Comparison of ENCODE assay signal across 14 cellular contexts in genomic region chr1:59554011-59554673, GRCh38.
"Had no signal": no experiment of that assay in that cellular context is flagged by ENCODE, and none has a peak within 500 bp of the region (broad histone marks: within the 10 kb centered on the region; RNA-seq: fewer than 3 reads in every experiment).

No MANE protein-coding gene starts in this region.

- ATAC-seq: activated CD8-positive, alpha-beta T cell treated with anti-CD3 and anti-CD28 coated beads, Interleukin-2, amount 10 ng/mL, durations not matched to agents 7 days and 5 days; effector memory CD8-positive, alpha-beta T cell; right cardiac atrium; stimulated activated naive CD8-positive, alpha-beta T cell treated with anti-CD3 and anti-CD28 coated beads, Interleukin-15, Interleukin-2, amounts not matched to agents 100 U/mL and 50 U/mL, for 24 hours had no signal

- H3K36me3 ChIP-seq: uterus had no signal

- DNase-seq: activated CD4-positive, alpha-beta T cell treated with anti-CD3 and anti-CD28 coated beads for 48 hours; activated CD8-positive, alpha-beta T cell treated with anti-CD3 and anti-CD28 coated beads, Interleukin-2, amount 10 ng/mL, durations not matched to agents 7 days and 5 days; activated naive CD4-positive, alpha-beta T cell treated with Interleukin-2 at 50 U/mL for 16 hours; central memory CD4-positive, alpha-beta T cell; cortex of kidney; effector memory CD8-positive, alpha-beta T cell; left ventricle myocardium inferior; midbrain; nucleus accumbens; right cardiac atrium; stimulated activated CD4-positive, alpha-beta T cell treated with anti-CD3 and anti-CD28 coated beads, Interleukin-2, amount 100 ng/mL, for 48 hours; stimulated activated naive CD8-positive, alpha-beta T cell treated with anti-CD3 and anti-CD28 coated beads, Interleukin-15, Interleukin-2, amounts not matched to agents 100 U/mL and 50 U/mL, for 24 hours; uterus had no signal

- H3K27me3 Mint-ChIP-seq: effector memory CD8-positive, alpha-beta T cell had no signal

- H3K27ac ChIP-seq: left ventricle myocardium inferior had no signal

- H3K27me3 ChIP-seq: uterus had no signal

- H3K9me3 ChIP-seq: uterus had no signal

- H3K4me3 Mint-ChIP-seq: activated CD8-positive, alpha-beta T cell treated with anti-CD3 and anti-CD28 coated beads, Interleukin-2, amount 10 ng/mL, durations not matched to agents 7 days and 5 days; activated T-helper 1 cell treated with anti-CD3 and anti-CD28 coated beads, Interleukin-12 subunit alpha, Interleukin-12 subunit beta, Interleukin-2, Interleukin-4 antibody, amounts not matched to agents 30 ng/mL and 10 ng/mL and 1 ng/mL, durations not matched to agents 14 hours and 24 hours and 36 hours; effector memory CD8-positive, alpha-beta T cell had no signal

- H3K4me3 ChIP-seq: left ventricle myocardium inferior, uterus had no signal

- H3K27ac Mint-ChIP-seq: activated CD8-positive, alpha-beta T cell treated with anti-CD3 and anti-CD28 coated beads, Interleukin-2, amount 10 ng/mL, durations not matched to agents 7 days and 5 days; activated T-helper 1 cell treated with anti-CD3 and anti-CD28 coated beads, Interleukin-12 subunit alpha, Interleukin-12 subunit beta, Interleukin-2, Interleukin-4 antibody, amounts not matched to agents 30 ng/mL and 10 ng/mL and 1 ng/mL, durations not matched to agents 14 hours and 24 hours and 36 hours; effector memory CD8-positive, alpha-beta T cell had no signal
